In the genomic region with DNA sequence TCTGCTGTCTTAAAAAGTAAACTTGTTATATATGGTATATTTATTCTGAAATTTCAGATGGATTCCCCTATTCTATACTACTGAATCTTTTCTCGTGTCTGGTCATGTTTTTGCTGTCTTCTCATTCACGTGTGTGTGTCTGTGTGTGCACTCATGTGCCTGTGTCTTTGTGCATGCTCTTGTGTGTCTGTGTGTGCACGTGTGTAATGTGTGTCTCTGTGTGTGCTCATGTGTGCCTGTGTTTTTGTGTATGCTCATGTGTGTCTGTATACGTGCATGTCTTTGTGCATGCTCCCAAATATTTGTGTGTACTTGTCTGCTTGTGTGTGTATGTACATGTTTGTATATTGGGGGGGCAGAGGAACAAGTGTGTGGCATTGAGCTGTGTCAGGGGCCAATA, we compare ENCODE assay signal across 20 cellular contexts. TPM values are rescaled to one million over a fixed set of nuclear protein-coding genes. Genes with fewer than 3 reads are reported as not detected.
DNase-seq lines count a peak whose midpoint lies in the region; ATAC-seq and TF ChIP-seq lines count a peak whose summit lies in the region.
"Had no signal": no experiment of that assay in that cellular context is flagged by ENCODE, and none has a peak within 500 bp of the region (broad histone marks: within the 10 kb centered on the region; RNA-seq: fewer than 3 reads in every experiment).

No MANE protein-coding gene starts in this region.

- H3K4me3 ChIP-seq in HEK293 (ENCODE audit: low read depth, low read length), result no peak overlapping the region
- H3K4me3 ChIP-seq in Karpas-422 (ENCODE audit: low read length), result no peak overlapping the region
- no peak overlapping the region for H3K4me3 ChIP-seq in neutrophil (ENCODE audit: low read depth in 1 of 2, low read length in 1 of 2)
- H3K4me3 ChIP-seq: GM23248 had no signal

- no peaks in the 10 kb centered on the region for H3K79me2 ChIP-seq in Karpas-422 (ENCODE audit: low read length)

- H2AFZ ChIP-seq in Karpas-422 (ENCODE audit: low read length), result 0 out of 2 replicates have a peak overlapping the region, but pooled peaks have one; percentile 10
- H2AFZ ChIP-seq: GM23248 had no signal

- H3K27ac ChIP-seq in HEK293 (ENCODE audit: extremely low read depth, low read depth, low read length), result no peak overlapping the region
- H3K27ac ChIP-seq in Karpas-422 (ENCODE audit: low read length), result no peak overlapping the region
- H3K27ac ChIP-seq in neutrophil, result peak overlapping the region; percentile 7
- H3K27ac ChIP-seq: GM23248 had no signal

- H3K9me2 ChIP-seq in Karpas-422 (replicated peaks; ENCODE audit: insufficient read depth, low read length), result no peaks in the 10 kb centered on the region

- no peak overlapping the region for H3K4me2 ChIP-seq in Karpas-422 (ENCODE audit: low read depth, low read length, poor library complexity, severe bottlenecking)

- H3K27me3 ChIP-seq in Karpas-422 (ENCODE audit: low read length) (no peaks in the 10 kb centered on the region), neutrophil (no peaks in the 10 kb centered on the region)

- no peak overlapping the region for H3K9ac ChIP-seq in Karpas-422 (ENCODE audit: low read length)
- H3K9ac ChIP-seq: GM23248 had no signal

- POLR2A ChIA-PET in HEK293 (lab: Yijun Ruan, JAX), result no interaction called here

- H3K4me1 ChIP-seq in HEK293 (ENCODE audit: control insufficient read depth, insufficient read depth, low read length), result no peaks in the 10 kb centered on the region
- peaks cover 17% of the 10 kb centered on the region for H3K4me1 ChIP-seq in Karpas-422 (ENCODE audit: low read length)
- peaks cover 3 to 12% of the 10 kb centered on the region in 2 experiments for H3K4me1 ChIP-seq in neutrophil (ENCODE audit: control insufficient read depth in 1 of 2, insufficient read depth in 1 of 2, low read depth in 1 of 2, low read length in 1 of 2)

- H3K9me3 Mint-ChIP-seq in activated naive CD4-positive, alpha-beta T cell treated with anti-CD3 and anti-CD28 coated beads, Interleukin-2, amount 10 ng/mL, durations not matched to agents 7 days and 5 days, result no peaks in the 10 kb centered on the region
- H3K9me3 Mint-ChIP-seq: CD4-positive, alpha-beta memory T cell had no signal

- no peaks in the 10 kb centered on the region for H4K20me1 ChIP-seq in Karpas-422 (ENCODE audit: insufficient read depth, low read depth, low read length)

- H3K27me3 Mint-ChIP-seq in activated naive CD4-positive, alpha-beta T cell treated with anti-CD3 and anti-CD28 coated beads, Interleukin-2, amount 10 ng/mL, durations not matched to agents 7 days and 5 days, result peaks cover 36% of the 10 kb centered on the region

- no peaks in the 10 kb centered on the region for H3K36me3 ChIP-seq in HEK293 (ENCODE audit: control insufficient read depth in 2 of 2, insufficient read depth in 1 of 2, low read length in 2 of 2)
- H3K36me3 ChIP-seq in Karpas-422 (ENCODE audit: insufficient read depth, low read length), result no peaks in the 10 kb centered on the region
- no peaks in the 10 kb centered on the region for H3K36me3 ChIP-seq in neutrophil

- no peak for DNase-seq in Karpas-422
- DNase-seq in stimulated activated CD8-positive, alpha-beta memory T cell treated with anti-CD3 and anti-CD28 coated beads, Interleukin-4, amount 100 ng/mL, for 48 hours, result peak; percentile 6
- DNase-seq in glomerular visceral epithelial cell (ENCODE audit: extremely low spot score), result no peak
- no peak for DNase-seq in HuH-7.5 (ENCODE audit: low spot score)
- no peak for DNase-seq in activated naive CD4-positive, alpha-beta T cell treated with anti-CD3 and anti-CD28 coated beads, Interleukin-2, amount 10 ng/mL, durations not matched to agents 7 days and 5 days
- DNase-seq: C1 segment of cervical spinal cord; Calu3; CD4-positive, alpha-beta memory T cell; COR-L47; DMS53; DMS79 treated with DMSO at 0.1 percent for 48 hours; GF-D8; GM23248; H7; HCEC 1CT had no signal

- no peak overlapping the region for H3K27ac Mint-ChIP-seq in activated naive CD4-positive, alpha-beta T cell treated with anti-CD3 and anti-CD28 coated beads, Interleukin-2, amount 10 ng/mL, durations not matched to agents 7 days and 5 days
- H3K27ac Mint-ChIP-seq: CD4-positive, alpha-beta memory T cell had no signal

- ATAC-seq in GM21576 (IDR thresholded peaks at IDR 0.05; ENCODE audit: unreplicated experiment), result no peak

- no peaks in the 10 kb centered on the region for H3K36me3 Mint-ChIP-seq in activated naive CD4-positive, alpha-beta T cell treated with anti-CD3 and anti-CD28 coated beads, Interleukin-2, amount 10 ng/mL, durations not matched to agents 7 days and 5 days
- H3K36me3 Mint-ChIP-seq: CD4-positive, alpha-beta memory T cell had no signal

- peaks cover 7% of the 10 kb centered on the region for H3K4me1 Mint-ChIP-seq in activated naive CD4-positive, alpha-beta T cell treated with anti-CD3 and anti-CD28 coated beads, Interleukin-2, amount 10 ng/mL, durations not matched to agents 7 days and 5 days

- TF ChIP-seq CTCF in HEK293 (tag by site-specific recombination; IDR thresholded peaks at IDR 0.05), result no peak
- no peak for TF ChIP-seq CTCF in neutrophil (IDR thresholded peaks at IDR 0.05)

- no peak overlapping the region for H3K4me3 Mint-ChIP-seq in activated naive CD4-positive, alpha-beta T cell treated with anti-CD3 and anti-CD28 coated beads, Interleukin-2, amount 10 ng/mL, durations not matched to agents 7 days and 5 days
- H3K4me3 Mint-ChIP-seq: CD4-positive, alpha-beta memory T cell had no signal

- CTCF ChIA-PET in HEK293 (lab: Yijun Ruan, JAX), result interaction anchor here (0.6 to 5.0 kb wide), 8 partner anchors 23 to 126 kb away, joined by 3 to 94 read pairs (median 3); no protein-coding TSS in a partner anchor
- CTCF ChIA-PET in activated naive CD4-positive, alpha-beta T cell treated with anti-CD3 and anti-CD28 coated beads, Interleukin-2, amount 10 ng/mL, durations not matched to agents 7 days and 5 days (lab: Charles Lee), result interaction anchor here (0.6 to 1.7 kb wide), 7 partner anchors 12 to 126 kb away, joined by 3 to 7 read pairs (median 3); no protein-coding TSS in a partner anchor

- H3K9me3 ChIP-seq in HEK293 (ENCODE audit: control insufficient read depth, insufficient read depth, low read depth, low read length) (no peaks in the 10 kb centered on the region), Karpas-422 (ENCODE audit: low read length) (no peaks in the 10 kb centered on the region), neutrophil (no peaks in the 10 kb centered on the region)

TF ChIP-seq in HEK293, 187 proteins besides CTCF, POLR2A, EP300 and RAD21:
- no peak for TF ChIP-seq KLF10 (tag by site-specific recombination; IDR thresholded peaks at IDR 0.05)
- TF ChIP-seq ZSCAN4 (tag by site-specific recombination; IDR thresholded peaks at IDR 0.05), result peak; percentile 84

RNA-seq across cellular contexts. Expression of gene PRR18, which starts 34.0 kb away (rescaled TPM):
- 0.14 TPM in 1 of 2 replicates, not detected in the other for total RNA-seq in Karpas-422 (2014; rRNA removed; shearing (Covaris generic); ENCODE audit: low replicate concordance)
- total RNA-seq: CD4-positive, alpha-beta memory T cell; Daoy; G401; GM23248 had no signal
